1 cellular context compared by ENCODE assay signal in genomic region chr9:36190388-36191289, GRCh38.
A peak's percentile ranks its signal among the peaks of the same experiment; 100 is the strongest.
TF ChIP-seq lines count a peak whose summit lies in the region.

TSS of gene CLTA (plus strand) at chr9:36190921. CDS start at chr9:36191057, 136 bp downstream.

TF ChIP-seq in HepG2, 621 proteins besides CTCF, POLR2A, EP300 and RAD21 (continued from another document and continues in another):
- TF ChIP-seq ZBTB10 (CRISPR knock-in tag; IDR thresholded peaks at IDR 0.05; ENCODE audit: borderline replicate concordance) (peak; percentile 69), KDM4B (CRISPR knock-in tag; IDR thresholded peaks at IDR 0.05) (no peak), GMEB1 (CRISPR knock-in tag; IDR thresholded peaks at IDR 0.05; ENCODE audit: borderline replicate concordance) (peak; percentile 53; the same call in 1 of the 2 replicates), ZNF431 (CRISPR knock-in tag; IDR thresholded peaks at IDR 0.05; ENCODE audit: borderline replicate concordance, low read depth) (no peak), ZBTB37 (CRISPR knock-in tag; IDR thresholded peaks at IDR 0.05) (no peak), THAP7 (CRISPR knock-in tag; IDR thresholded peaks at IDR 0.05) (no peak), ZFP91 (CRISPR knock-in tag; IDR thresholded peaks at IDR 0.05; ENCODE audit: borderline replicate concordance) (peak; percentile 85), RFX3 (CRISPR knock-in tag; IDR thresholded peaks at IDR 0.05) (no peak), GRHL1 (CRISPR knock-in tag; conservative IDR thresholded peaks at IDR 0.05) (no peak), ZFP36L1 (CRISPR knock-in tag; IDR thresholded peaks at IDR 0.05) (peak; percentile 72; the same call in 1 of the 2 replicates), ZMYM4 (CRISPR knock-in tag; IDR thresholded peaks at IDR 0.05) (peak; percentile 80), ZNF513 (CRISPR knock-in tag; conservative IDR thresholded peaks at IDR 0.05) (0 out of 2 replicates have a peak, but pooled peaks have one; percentile 39), DRAP1 (CRISPR knock-in tag; IDR thresholded peaks at IDR 0.05) (peak; percentile 91), ZGPAT (CRISPR knock-in tag; IDR thresholded peaks at IDR 0.05) (peak; percentile 83), ZNF580 (CRISPR knock-in tag; IDR thresholded peaks at IDR 0.05; ENCODE audit: borderline replicate concordance, low read depth) (peak; percentile 41; the same call in 1 of the 2 replicates), ZIK1 (CRISPR knock-in tag; IDR thresholded peaks at IDR 0.05; ENCODE audit: borderline replicate concordance, low read depth) (peak; percentile 83; the same call in 1 of the 2 replicates), NRL (CRISPR knock-in tag; IDR thresholded peaks at IDR 0.05; ENCODE audit: borderline replicate concordance) (no peak), ZNF777 (CRISPR knock-in tag; IDR thresholded peaks at IDR 0.05) (peak; percentile 72), ZBTB21 (CRISPR knock-in tag; IDR thresholded peaks at IDR 0.05) (no peak), SMYD3 (CRISPR knock-in tag; IDR thresholded peaks at IDR 0.05) (no peak), ZNF407 (CRISPR knock-in tag; IDR thresholded peaks at IDR 0.05; ENCODE audit: not compliant biosample characterization) (peak; percentile 90), ZNF260 (CRISPR knock-in tag; IDR thresholded peaks at IDR 0.05; ENCODE audit: borderline replicate concordance, low read depth) (no peak), CENPBD1 (CRISPR knock-in tag; IDR thresholded peaks at IDR 0.05; ENCODE audit: borderline replicate concordance, low read depth) (no peak), ZNF784 (CRISPR knock-in tag; IDR thresholded peaks at IDR 0.05; ENCODE audit: borderline replicate concordance) (0 out of 2 replicates have a peak, but pooled peaks have one; percentile 55), CHD4 (IDR thresholded peaks at IDR 0.05; ENCODE audit: borderline replicate concordance, low read length) (no peak), CBX1 (IDR thresholded peaks at IDR 0.05; ENCODE audit: low read depth) (no peak)
